ENCODE assay signal across 33 cellular contexts in genomic region chr3:169911272-169911671, GRCh38. TPM values are rescaled to one million over a fixed set of nuclear protein-coding genes. Genes with fewer than 3 reads are reported as not detected.
"Had no signal": no experiment of that assay in that cellular context is flagged by ENCODE, and none has a peak within 500 bp of the region (broad histone marks: within the 10 kb centered on the region; RNA-seq: fewer than 3 reads in every experiment).

Gene SAMD7 (plus strand): TSS chr3:169911572. CDS start chr3:169919499, 7,927 bp downstream.

- H3K36me3 ChIP-seq: esophagus squamous epithelium, gastrocnemius medialis, heart right ventricle, left lung, lower lobe of right lung had no signal

- H3K4me1 ChIP-seq: esophagus squamous epithelium, gastrocnemius medialis, left lung, lower lobe of right lung had no signal

- H3K9me3 ChIP-seq: esophagus squamous epithelium, gastrocnemius medialis, heart right ventricle, left lung, lower lobe of right lung, mucosa of descending colon had no signal

- DNase-seq: dermis blood vessel endothelial cell; dorsolateral prefrontal cortex; effector CD4-positive, alpha-beta T cell; effector memory CD4-positive, alpha-beta T cell; erythroblast; esophagus squamous epithelium; foreskin fibroblast; foreskin melanocyte; gastrocnemius medialis; glutamatergic neuron; head of caudate nucleus; heart right ventricle; hippocampal formation; left cardiac atrium; left lung; left ventricle myocardium superior; lower lobe of right lung; mesenchymal stem cell; mucosa of descending colon; naive B cell; naive thymus-derived CD8-positive, alpha-beta T cell had no signal

- ATAC-seq: esophagus mucosa; gastrocnemius medialis; heart right ventricle; left cardiac atrium; left lung; left ventricle myocardium superior; lower lobe of right lung; mucosa of descending colon; naive thymus-derived CD8-positive, alpha-beta T cell had no signal

- H3K27me3 ChIP-seq: dorsolateral prefrontal cortex, gastrocnemius medialis, heart right ventricle, left lung had no signal

- H3K27ac ChIP-seq: coronary artery, dorsolateral prefrontal cortex, epithelial cell of prostate, esophagus squamous epithelium, gastrocnemius medialis, heart right ventricle, left lung, lower lobe of right lung had no signal

- FAIRE-seq: islet of Langerhans, keratinocyte had no signal

- H3K4me3 ChIP-seq: coronary artery, dorsolateral prefrontal cortex, esophagus squamous epithelium, gastrocnemius medialis, heart right ventricle, left lung, lower lobe of right lung, mucosa of descending colon had no signal

RNA-seq across cellular contexts. Expression of gene SAMD7, which starts in this region (rescaled TPM):
- total RNA-seq: dermis blood vessel endothelial cell; esophagus mucosa; esophagus squamous epithelium; gastrocnemius medialis; glomerular endothelial cell; kidney epithelial cell; left cardiac atrium; left lung; left ventricle myocardium superior; lower leg skin; lower lobe of right lung; lung microvascular endothelial cell; mesenteric fat pad; mesothelial cell of epicardium; mucosa of descending colon; myocyte; naive thymus-derived CD8-positive, alpha-beta T cell had no signal
- polyA plus RNA-seq: heart right ventricle; keratinocyte; naive thymus-derived CD8-positive, alpha-beta T cell had no signal
